In genomic region chr7:155248366-155248756, GRCh38 we compare ENCODE assay signal across 28 cellular contexts.
"Had no signal": no experiment of that assay in that cellular context is flagged by ENCODE, and none has a peak within 500 bp of the region (broad histone marks: within the 10 kb centered on the region; RNA-seq: fewer than 3 reads in every experiment).

No MANE protein-coding gene starts in this region.

- DNase-seq: heart right ventricle; left colon; lower lobe of right lung; mammary epithelial cell; mesenchymal stem cell; naive B cell; natural killer cell; nucleus accumbens; psoas muscle; right lobe of liver; stimulated activated CD4-positive, alpha-beta T cell treated with anti-CD3 and anti-CD28 coated beads, Interleukin-12 subunit alpha, Interleukin-12 subunit beta, amount 100 ng/mL, for 4 hours; stimulated activated CD4-positive, alpha-beta T cell treated with anti-CD3 and anti-CD28 coated beads, Interleukin-15, amount 100 ng/mL, for 24 hours; stimulated activated CD4-positive, alpha-beta T cell treated with anti-CD3 and anti-CD28 coated beads, Interleukin-2, amount 100 ng/mL, for 24 hours; stimulated activated CD4-positive, alpha-beta T cell treated with anti-CD3 and anti-CD28 coated beads, Interleukin-4, amount 100 ng/mL, for 1 hour; stimulated activated naive CD4-positive, alpha-beta T cell treated with Interleukin-2 at 50 U/mL for 16 hours; stimulated activated naive CD8-positive, alpha-beta T cell treated with anti-CD3 and anti-CD28 coated beads, Interleukin-15, amount 100 ng/mL, for 72 hours; testis; thyroid gland; transverse colon; upper lobe of left lung had no signal

- H3K4me1 ChIP-seq: heart right ventricle, left lung, lower lobe of right lung, psoas muscle, right atrium auricular region, thyroid gland, transverse colon, upper lobe of left lung, vagina had no signal

- H3K36me3 ChIP-seq: heart right ventricle, left lung, lower lobe of right lung, right atrium auricular region, thyroid gland, transverse colon, upper lobe of left lung, vagina had no signal

- H3K4me3 Mint-ChIP-seq: mesothelial cell of epicardium; naive B cell; natural killer cell; stimulated activated naive CD8-positive, alpha-beta T cell treated with anti-CD3 and anti-CD28 coated beads, Interleukin-15, amount 100 ng/mL, for 72 hours had no signal

- H3K79me2 ChIP-seq: hepatocyte, parathyroid adenoma had no signal

- H3K27ac Mint-ChIP-seq: mesothelial cell of epicardium, natural killer cell had no signal

- H3K4me3 ChIP-seq: heart right ventricle, hepatocyte, left lung, lower lobe of right lung, psoas muscle, right atrium auricular region, right lobe of liver, smooth muscle cell, testis, thyroid gland, transverse colon, upper lobe of left lung, vagina had no signal

- H3K9me3 Mint-ChIP-seq: mesothelial cell of epicardium, natural killer cell had no signal

- H3K27ac ChIP-seq: heart right ventricle, hepatocyte, left lung, lower lobe of right lung, parathyroid adenoma, psoas muscle, right atrium auricular region, right lobe of liver, testis, thyroid gland, transverse colon, upper lobe of left lung, vagina had no signal

- H3K9ac ChIP-seq: parathyroid adenoma had no signal

- H3K27me3 ChIP-seq: hepatocyte, right atrium auricular region, right lobe of liver, testis, thyroid gland, transverse colon, upper lobe of left lung, vagina had no signal

- H3K4me2 ChIP-seq: hepatocyte, smooth muscle cell had no signal

- H3K4me1 Mint-ChIP-seq: naive B cell; natural killer cell; stimulated activated naive CD8-positive, alpha-beta T cell treated with anti-CD3 and anti-CD28 coated beads, Interleukin-15, amount 100 ng/mL, for 72 hours had no signal

- H3K36me3 Mint-ChIP-seq: mesothelial cell of epicardium, naive B cell, natural killer cell had no signal

- H3K9me3 ChIP-seq: lower lobe of right lung, psoas muscle, right atrium auricular region, right lobe of liver, testis, thyroid gland, transverse colon, upper lobe of left lung, vagina had no signal

- H2AFZ ChIP-seq: hepatocyte, parathyroid adenoma had no signal

- FAIRE-seq: keratinocyte had no signal

- ATAC-seq: heart right ventricle; left colon; left lung; lower lobe of right lung; natural killer cell; psoas muscle; right lobe of liver; stimulated activated naive CD8-positive, alpha-beta T cell treated with anti-CD3 and anti-CD28 coated beads, Interleukin-15, amount 100 ng/mL, for 72 hours had no signal
